ENCODE assay signal across 16 cellular contexts in the genomic region with DNA sequence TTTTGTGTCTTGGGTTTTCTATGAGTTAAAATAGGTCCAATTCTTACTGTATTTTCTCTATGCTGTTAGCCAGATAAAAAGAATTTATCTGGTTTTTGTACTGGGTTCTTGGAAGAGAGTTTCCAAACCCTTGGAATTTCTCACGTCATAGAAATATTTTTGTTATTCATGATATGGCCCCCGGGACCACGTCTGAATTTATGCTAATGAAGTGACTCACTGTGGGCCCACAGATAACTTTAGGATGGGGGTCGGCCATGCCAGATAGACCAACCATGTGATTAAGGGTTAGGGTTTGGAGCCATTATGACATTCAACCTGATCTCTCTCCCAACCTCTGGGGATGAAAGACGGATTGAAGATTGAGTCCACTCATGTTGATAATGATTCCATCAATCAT. TPM values are rescaled to one million over a fixed set of nuclear protein-coding genes. Genes with fewer than 3 reads are reported as not detected.
DNase-seq lines count a peak whose midpoint lies in the region; TF ChIP-seq lines count a peak whose summit lies in the region.
"Had no signal": no experiment of that assay in that cellular context is flagged by ENCODE, and none has a peak within 500 bp of the region (broad histone marks: within the 10 kb centered on the region; RNA-seq: fewer than 3 reads in every experiment).

No MANE protein-coding gene starts in this region.

- H3K9me3 ChIP-seq in skeletal muscle tissue (ENCODE audit: control insufficient read depth in 3 of 3, low read length in 3 of 3), result no peaks in the 10 kb centered on the region

- in situ Hi-C loops in GM13976 (cut with MboI; ENCODE audit: low sequenced_read_pairs, unreplicated experiment), result no loop called here

- DNase-seq in EL, result peak; percentile 41
- peak; percentile 1 for DNase-seq in T1000 (lab: John Stamatoyannopoulos, UW)
- peak; percentile 56 for DNase-seq in fibroblast of gingiva (ENCODE audit: low read depth)
- DNase-seq in T-helper 2 cell, result no peak
- no peak for DNase-seq in GM13976 (ENCODE audit: low spot score)
- no peak for DNase-seq in NCI-H524 (lab: John Stamatoyannopoulos, UW)
- DNase-seq: COR-L47, GOT3, NCI-H1048, NCI-H146, NCI-H2081 treated with DMSO at 0.1 percent for 48 hours, NCI-H2227 treated with DMSO at 0.1 percent for 48 hours, PC-9 had no signal

- H3K4me1 ChIP-seq in skeletal muscle tissue (ENCODE audit: control insufficient read depth in 3 of 3, insufficient read depth in 3 of 3, low read length in 3 of 3), result no peaks in the 10 kb centered on the region

- peak overlapping the region; percentile 31 for H3K27ac ChIP-seq in skeletal muscle tissue (ENCODE audit: low read depth, low read length)
- H3K27ac ChIP-seq: PC-9, SK-N-MC had no signal

- H3K36me3 ChIP-seq in skeletal muscle tissue (ENCODE audit: control insufficient read depth in 3 of 3, insufficient read depth in 3 of 3, low read length in 3 of 3), result no peaks in the 10 kb centered on the region

- no peaks in the 10 kb centered on the region for H3K27me3 ChIP-seq in skeletal muscle tissue (ENCODE audit: control insufficient read depth in 3 of 3, insufficient read depth in 3 of 3, low read length in 3 of 3)

- TF ChIP-seq CTCF in GM13976 (IDR thresholded peaks at IDR 0.05; ENCODE audit: borderline replicate concordance, control extremely low read depth, extremely low read depth, insufficient read depth, missing control alignments), result no peak

- no peak overlapping the region for H3K9ac ChIP-seq in skeletal muscle tissue (ENCODE audit: low read depth in 1 of 3, low read length in 3 of 3)

- H3K4me3 ChIP-seq in skeletal muscle tissue (ENCODE audit: low read length in 3 of 3), result no peak overlapping the region
- H3K4me3 ChIP-seq: GM12878, PC-9, SK-N-MC had no signal

RNA-seq across cellular contexts. Expression of gene DDI1, which starts 35.6 kb away (rescaled TPM):
- not detected for total RNA-seq in skeletal muscle tissue
- total RNA-seq: GM12878, PC-9 had no signal

Comparison
In these comparisons a context has a peak if more than half of its experiments do, and no peak if none do; other contexts are left out.
1. DNase-seq: peak in EL (single experiment), T1000 (single experiment) and fibroblast of gingiva (single experiment); none in T-helper 2 cell (0 of 5), GM13976 (single experiment) and NCI-H524 (0 of 2).